14 cellular contexts compared by ENCODE assay signal in the genomic region with DNA sequence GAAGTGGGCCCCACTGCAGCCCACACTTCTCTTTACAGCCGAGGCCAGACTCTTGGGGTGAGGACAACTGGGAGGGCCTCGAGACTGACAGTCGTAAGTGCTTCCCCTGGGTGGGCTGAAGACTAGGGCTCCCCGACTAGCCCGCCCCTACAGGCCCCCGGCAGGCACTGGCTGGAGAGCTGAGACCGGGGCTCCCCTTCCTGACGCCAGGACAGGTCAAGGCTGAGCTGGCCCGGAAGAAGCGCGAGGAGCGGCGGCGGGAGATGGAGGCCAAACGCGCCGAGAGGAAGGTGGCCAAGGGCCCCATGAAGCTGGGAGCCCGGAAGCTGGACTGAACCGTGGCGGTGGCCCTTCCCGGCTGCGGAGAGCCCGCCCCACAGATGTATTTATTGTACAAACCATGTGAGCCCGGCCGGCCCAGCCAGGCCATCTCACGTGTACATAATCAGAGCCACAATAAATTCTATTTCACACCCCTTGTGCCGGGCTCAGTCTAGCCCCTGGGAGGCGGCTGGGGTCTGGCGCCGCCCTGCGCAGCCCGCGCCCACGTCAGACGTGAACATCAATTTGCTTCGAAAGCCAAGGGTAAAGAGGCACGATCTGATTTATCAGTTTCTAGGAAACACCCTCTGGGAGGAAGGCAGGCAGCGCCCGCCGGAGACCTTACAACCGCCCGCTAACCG. TPM values are rescaled to one million over a fixed set of nuclear protein-coding genes. Genes with fewer than 3 reads are reported as not detected.
DNase-seq lines count a peak whose midpoint lies in the region; ATAC-seq, FAIRE-seq and TF ChIP-seq lines count a peak whose summit lies in the region.
"Had no signal": no experiment of that assay in that cellular context is flagged by ENCODE, and none has a peak within 500 bp of the region (broad histone marks: within the 10 kb centered on the region; RNA-seq: fewer than 3 reads in every experiment).

No MANE protein-coding gene starts in this region.

- no peak overlapping the region for H2AFZ ChIP-seq in HepG2 (ENCODE audit: low read length)

- peak overlapping the region; percentile 45 for H3K4me3 Mint-ChIP-seq in type B pancreatic cell

- no peak for ATAC-seq in right cardiac atrium
- ATAC-seq in HepG2 = no peak
- ATAC-seq in GM21423 (IDR thresholded peaks at IDR 0.05; ENCODE audit: unreplicated experiment) = no peak
- ATAC-seq in GM21360 (IDR thresholded peaks at IDR 0.05; ENCODE audit: unreplicated experiment) = no peak

- H3K9me3 ChIP-seq in right cardiac atrium (ENCODE audit: control insufficient read depth, low read length) (no peaks in the 10 kb centered on the region), right atrium auricular region (no peaks in the 10 kb centered on the region), WERI-Rb-1 (ENCODE audit: severe bottlenecking) (no peaks in the 10 kb centered on the region), HepG2 (ENCODE audit: low read length) (no peaks in the 10 kb centered on the region)
- H3K9me3 ChIP-seq: adrenal gland, Peyer's patch had no signal

- no peak for TF ChIP-seq RAD21 in HepG2 (CRISPR knock-in tag; IDR thresholded peaks at IDR 0.05)

- no peak for TF ChIP-seq CTCF in right atrium auricular region (IDR thresholded peaks at IDR 0.05)
- TF ChIP-seq CTCF in WERI-Rb-1 (IDR thresholded peaks at IDR 0.05; ENCODE audit: low read depth, low read length) = no peak
- TF ChIP-seq CTCF in HepG2 (CRISPR knock-in tag; IDR thresholded peaks at IDR 0.05) = no peak
- TF ChIP-seq CTCF in type B pancreatic cell (conservative IDR thresholded peaks at IDR 0.05) = no peak

- H3K27me3 Mint-ChIP-seq in type B pancreatic cell = peaks cover 4% of the 10 kb centered on the region

- intact Hi-C loops in right cardiac atrium (cut with DNase I) (no loop called here), HepG2 (cut with micrococcal nuclease; ENCODE audit: unreplicated experiment) (no loop called here)

- H3K4me3 ChIP-seq in right cardiac atrium (ENCODE audit: low read length) (no peak overlapping the region), right atrium auricular region (no peak overlapping the region), WERI-Rb-1 (ENCODE audit: low read depth, low read length) (no peak overlapping the region), HepG2 (replicated peaks in 1 of 3; ENCODE audit: insufficient read depth in 1 of 3, low read depth in 2 of 3, low read length in 3 of 3) (no peak overlapping the region)
- H3K4me3 ChIP-seq: adrenal gland, Peyer's patch had no signal

- no peak overlapping the region for H3K27ac Mint-ChIP-seq in type B pancreatic cell

- no peak overlapping the region for H3K9ac ChIP-seq in HepG2 (ENCODE audit: insufficient read depth, low read depth, low read length)

- H3K36me3 Mint-ChIP-seq in type B pancreatic cell = peaks cover 10% of the 10 kb centered on the region

- H3K79me2 ChIP-seq in HepG2 (ENCODE audit: insufficient read depth, low read length) = no peaks in the 10 kb centered on the region

- WGBS in right cardiac atrium = 82% methylated on average over 43 of the region's 43 CpGs
- WGBS in HepG2 (ENCODE audit: low lambda C conversion rate) = 96% methylated on average over 40 of the region's 43 CpGs

- no peaks in the 10 kb centered on the region for H3K9me3 Mint-ChIP-seq in type B pancreatic cell

- POLR2A ChIA-PET in HepG2 (lab: Yijun Ruan, JAX) = interaction anchor here (1.1 to 1.7 kb wide), 3 partner anchors 9 to 13 kb away, joined by 4 to 7 read pairs (median 5); partner anchors contain the start of gene SCYL1

- FAIRE-seq in HepG2 (lab: Jason Lieb, UNC) = no peak
- FAIRE-seq: G401.6 had no signal

- H3K36me3 ChIP-seq in right atrium auricular region = peaks cover 36% of the 10 kb centered on the region
- peaks cover 43% of the 10 kb centered on the region for H3K36me3 ChIP-seq in WERI-Rb-1
- peaks cover 16 to 33% of the 10 kb centered on the region in 2 experiments; a peak in 4 of 5 replicates for H3K36me3 ChIP-seq in HepG2 (replicated peaks in 1 of 2; ENCODE audit: control insufficient read depth in 1 of 2, insufficient read depth in 2 of 2, low read length in 2 of 2)

- peaks cover 12% of the 10 kb centered on the region for H3K4me1 Mint-ChIP-seq in type B pancreatic cell (ENCODE audit: unreplicated experiment)

- CTCF ChIA-PET in HepG2 (lab: Yijun Ruan, JAX; ENCODE audit: low intra/inter-chr PET ratio, low total read pairs) = no interaction called here

- H4K20me1 ChIP-seq in HepG2 (ENCODE audit: insufficient read depth, low read length) = no peaks in the 10 kb centered on the region

- in situ Hi-C loops in HepG2 (cut with HindIII; ENCODE audit: extremely low pct_ligation_motif_present, low pct_unique_long_range_greater_than_20kb) = no loop called here

- DNase-seq in right cardiac atrium = peak; percentile 19 to 68 (median 67)
- DNase-seq in right atrium auricular region (ENCODE audit: low spot score) = no peak
- no peak for DNase-seq in WERI-Rb-1
- DNase-seq in HepG2 (ENCODE audit: low spot score) = no peak
- DNase-seq in type B pancreatic cell (ENCODE audit: extremely low spot score, unreplicated experiment) = no peak
- DNase-seq in DMS114 treated with DMSO at 0.1 percent for 48 hours (lab: John Stamatoyannopoulos, UW; ENCODE audit: unreplicated experiment) = no peak
- DNase-seq: cortex of kidney, NCI-H1092, NCI-H446, Peyer's patch had no signal

- H3K4me2 ChIP-seq in HepG2 (ENCODE audit: low read depth, low read length) = no peak overlapping the region

- TF ChIP-seq EP300 in HepG2 (IDR thresholded peaks at IDR 0.05; ENCODE audit: low read depth in 2 of 2, low read length in 2 of 2) (no peak), HepG2 (CRISPR knock-in tag; IDR thresholded peaks at IDR 0.05; ENCODE audit: borderline replicate concordance) (no peak)

- no peak overlapping the region for H3K27ac ChIP-seq in right cardiac atrium (ENCODE audit: low read length)
- H3K27ac ChIP-seq in right atrium auricular region = no peak overlapping the region
- H3K27ac ChIP-seq in WERI-Rb-1 = peak overlapping the region; percentile 77
- H3K27ac ChIP-seq in HepG2 (ENCODE audit: extremely low read length, insufficient read depth, low read length) = no peak overlapping the region

- peaks cover 6% of the 10 kb centered on the region for H3K4me1 ChIP-seq in right cardiac atrium (ENCODE audit: control insufficient read depth, insufficient read depth, low read length)
- peaks cover 0 to 23% of the 10 kb centered on the region in 2 donors for H3K4me1 ChIP-seq in right atrium auricular region
- no peaks in the 10 kb centered on the region for H3K4me1 ChIP-seq in HepG2 (ENCODE audit: insufficient read depth, low read length)

- BruUV-seq in HepG2 (replicated peaks; lab: Mats Ljungman, UMichigan) = no TSS peak

- no peaks in the 10 kb centered on the region for H3K27me3 ChIP-seq in right cardiac atrium (ENCODE audit: control insufficient read depth, insufficient read depth)
- H3K27me3 ChIP-seq in right atrium auricular region = no peaks in the 10 kb centered on the region
- H3K27me3 ChIP-seq in WERI-Rb-1 (ENCODE audit: insufficient read depth, low read depth, severe bottlenecking) = no peaks in the 10 kb centered on the region
- H3K27me3 ChIP-seq in HepG2 (ENCODE audit: control insufficient read depth in 1 of 2, insufficient read depth in 2 of 2, low read length in 2 of 2) = no peaks in the 10 kb centered on the region
- H3K27me3 ChIP-seq: adrenal gland, Peyer's patch had no signal

- TF ChIP-seq POLR2A in HepG2 (IDR thresholded peaks at IDR 0.05; ENCODE audit: insufficient read depth in 1 of 2, low read depth in 2 of 2, low read length in 2 of 2) = peak in 1 of 2 experiments; percentile 28; a peak in 2 of 4 replicates

RNA-seq across cellular contexts. Expression of gene SCYL1, which starts 13.5 kb away (rescaled TPM):
- total RNA-seq in right cardiac atrium (10 to 100 TPM; 59.9 to 65.2 (median 62.8) TPM), right atrium auricular region (10 to 100 TPM; 71.8 to 89.7 TPM), HepG2 (2016; rRNA removed; fragmentation: Illumina TruSeq; extraction: Trizol) (61.7 and 65.9 TPM in 2 replicates), type B pancreatic cell (ENCODE audit: low replicate concordance) (79.4 and 80.4 TPM in 2 replicates)
- polyA plus RNA-seq in right cardiac atrium (56.6 TPM), HepG2 (2011; rRNA removed) (103 and 122 TPM in 2 replicates)
- total RNA-seq in HepG2 (2016; cell fraction: cytosol; rRNA removed; fragmentation: Illumina TruSeq; extraction: Trizol; ENCODE audit: low read depth) = 25.8 and 30.8 TPM in 2 replicates
- total RNA-seq in HepG2 (2016; cell fraction: insoluble cytoplasmic fraction; rRNA removed; fragmentation: Illumina TruSeq; extraction: Trizol) = 61.5 and 71.8 TPM in 2 replicates
- 42.4 and 48.2 TPM in 2 replicates for total RNA-seq in HepG2 (2016; cell fraction: membrane; rRNA removed; fragmentation: Illumina TruSeq; extraction: Trizol)
- 43.2 and 44.5 TPM in 2 replicates for total RNA-seq in HepG2 (2016; cell fraction: nucleus; rRNA removed; fragmentation: Illumina TruSeq; extraction: Trizol)
- 86.0 and 134 TPM in 2 replicates for polyA plus RNA-seq in HepG2 (2011; cell fraction: cytosol; rRNA removed)
- 217 and 274 TPM in 2 replicates for polyA plus RNA-seq in HepG2 (2011; cell fraction: nucleus; rRNA removed)
- 38.8 and 49.2 TPM in 2 replicates for polyA plus RNA-seq in HepG2 (2012)
- polyA plus RNA-seq in HepG2 (2016; cell fraction: cytosol; fragmentation: Illumina TruSeq; extraction: Trizol; ENCODE audit: low read depth) = 18.7 and 21.2 TPM in 2 replicates
- 66.5 and 66.9 TPM in 2 replicates for polyA plus RNA-seq in HepG2 (2016; cell fraction: insoluble cytoplasmic fraction; fragmentation: Illumina TruSeq; extraction: Trizol; ENCODE audit: low read depth)
- 31.2 and 33.8 TPM in 2 replicates for polyA plus RNA-seq in HepG2 (2016; cell fraction: membrane; fragmentation: Illumina TruSeq; extraction: Trizol; ENCODE audit: low read depth)
- 90.8 and 91.5 TPM in 2 replicates for polyA plus RNA-seq in HepG2 (2016; cell fraction: nucleus; fragmentation: Illumina TruSeq; extraction: Trizol; ENCODE audit: insufficient read depth, low read depth)
- polyA minus RNA-seq in HepG2 (2011; rRNA and poly(A)+ RNA removed; ENCODE audit: low replicate concordance) = 110 and 139 TPM in 2 replicates
- polyA minus RNA-seq in HepG2 (2011; cell fraction: cytosol; rRNA and poly(A)+ RNA removed) = 43.9 and 59.3 TPM in 2 replicates
- polyA minus RNA-seq in HepG2 (2011; cell fraction: nucleus; rRNA and poly(A)+ RNA removed) = 34.2 and 36.4 TPM in 2 replicates

RNA-seq across cellular contexts. Expression of gene LTBP3, which starts 19.8 kb away (rescaled TPM):
- total RNA-seq in right cardiac atrium (100 to 1,000 TPM; 128 to 161 (median 140) TPM), right atrium auricular region (100 to 1,000 TPM; 114 to 161 TPM), HepG2 (2016; rRNA removed; fragmentation: Illumina TruSeq; extraction: Trizol) (4.2 and 12.2 TPM in 2 replicates), type B pancreatic cell (ENCODE audit: low replicate concordance) (71.8 and 74.1 TPM in 2 replicates)
- polyA plus RNA-seq in right cardiac atrium (60.2 TPM), HepG2 (2011; rRNA removed) (60.3 and 68.1 TPM in 2 replicates)
- 3.8 and 4.6 TPM in 2 replicates for total RNA-seq in HepG2 (2016; cell fraction: cytosol; rRNA removed; fragmentation: Illumina TruSeq; extraction: Trizol; ENCODE audit: low read depth)
- 3.1 and 14.2 TPM in 2 replicates for total RNA-seq in HepG2 (2016; cell fraction: insoluble cytoplasmic fraction; rRNA removed; fragmentation: Illumina TruSeq; extraction: Trizol)
- 6.5 and 7.6 TPM in 2 replicates for total RNA-seq in HepG2 (2016; cell fraction: membrane; rRNA removed; fragmentation: Illumina TruSeq; extraction: Trizol)
- 18.0 and 20.1 TPM in 2 replicates for total RNA-seq in HepG2 (2016; cell fraction: nucleus; rRNA removed; fragmentation: Illumina TruSeq; extraction: Trizol)
- polyA plus RNA-seq in HepG2 (2011; cell fraction: cytosol; rRNA removed) = 16.4 and 24.6 TPM in 2 replicates
- 549 and 694 TPM in 2 replicates for polyA plus RNA-seq in HepG2 (2011; cell fraction: nucleus; rRNA removed)
- polyA plus RNA-seq in HepG2 (2012) = 41.0 and 45.6 TPM in 2 replicates
- 2.1 and 2.8 TPM in 2 replicates for polyA plus RNA-seq in HepG2 (2016; cell fraction: cytosol; fragmentation: Illumina TruSeq; extraction: Trizol; ENCODE audit: low read depth)
- polyA plus RNA-seq in HepG2 (2016; cell fraction: insoluble cytoplasmic fraction; fragmentation: Illumina TruSeq; extraction: Trizol; ENCODE audit: low read depth) = 7.3 and 9.4 TPM in 2 replicates
- polyA plus RNA-seq in HepG2 (2016; cell fraction: membrane; fragmentation: Illumina TruSeq; extraction: Trizol; ENCODE audit: low read depth) = 6.0 and 7.1 TPM in 2 replicates
- 129 and 139 TPM in 2 replicates for polyA plus RNA-seq in HepG2 (2016; cell fraction: nucleus; fragmentation: Illumina TruSeq; extraction: Trizol; ENCODE audit: insufficient read depth, low read depth)
- 12.7 and 25.1 TPM in 2 replicates for polyA minus RNA-seq in HepG2 (2011; rRNA and poly(A)+ RNA removed; ENCODE audit: low replicate concordance)
- 13.7 and 23.3 TPM in 2 replicates for polyA minus RNA-seq in HepG2 (2011; cell fraction: cytosol; rRNA and poly(A)+ RNA removed)
- polyA minus RNA-seq in HepG2 (2011; cell fraction: nucleus; rRNA and poly(A)+ RNA removed) = 36.4 and 39.8 TPM in 2 replicates

RNA-seq across cellular contexts. Expression of gene ZNRD2, which starts 31.9 kb away (rescaled TPM):
- total RNA-seq in right cardiac atrium (10 to 100 TPM; 32.6 to 35.3 (median 34.9) TPM), right atrium auricular region (10 to 100 TPM; 36.1 to 50.6 TPM), HepG2 (2016; rRNA removed; fragmentation: Illumina TruSeq; extraction: Trizol) (34.0 and 40.0 TPM in 2 replicates), type B pancreatic cell (ENCODE audit: low replicate concordance) (32.2 and 33.9 TPM in 2 replicates)
- polyA plus RNA-seq in right cardiac atrium (56.8 TPM), HepG2 (2011; rRNA removed) (29.2 and 31.4 TPM in 2 replicates)
- total RNA-seq in HepG2 (2016; cell fraction: cytosol; rRNA removed; fragmentation: Illumina TruSeq; extraction: Trizol; ENCODE audit: low read depth) = 15.3 and 19.2 TPM in 2 replicates
- total RNA-seq in HepG2 (2016; cell fraction: insoluble cytoplasmic fraction; rRNA removed; fragmentation: Illumina TruSeq; extraction: Trizol) = 32.9 and 41.5 TPM in 2 replicates
- total RNA-seq in HepG2 (2016; cell fraction: membrane; rRNA removed; fragmentation: Illumina TruSeq; extraction: Trizol) = 16.0 and 17.9 TPM in 2 replicates
- 11.5 and 15.7 TPM in 2 replicates for total RNA-seq in HepG2 (2016; cell fraction: nucleus; rRNA removed; fragmentation: Illumina TruSeq; extraction: Trizol)
- polyA plus RNA-seq in HepG2 (2011; cell fraction: cytosol; rRNA removed) = 24.1 and 41.2 TPM in 2 replicates
- polyA plus RNA-seq in HepG2 (2011; cell fraction: nucleus; rRNA removed) = 48.9 and 54.8 TPM in 2 replicates
- polyA plus RNA-seq in HepG2 (2012) = 25.2 and 28.5 TPM in 2 replicates
- polyA plus RNA-seq in HepG2 (2016; cell fraction: cytosol; fragmentation: Illumina TruSeq; extraction: Trizol; ENCODE audit: low read depth) = 26.6 and 28.0 TPM in 2 replicates
- polyA plus RNA-seq in HepG2 (2016; cell fraction: insoluble cytoplasmic fraction; fragmentation: Illumina TruSeq; extraction: Trizol; ENCODE audit: low read depth) = 42.9 and 46.1 TPM in 2 replicates
- polyA plus RNA-seq in HepG2 (2016; cell fraction: membrane; fragmentation: Illumina TruSeq; extraction: Trizol; ENCODE audit: low read depth) = 23.7 and 24.4 TPM in 2 replicates
- 31.1 and 33.2 TPM in 2 replicates for polyA plus RNA-seq in HepG2 (2016; cell fraction: nucleus; fragmentation: Illumina TruSeq; extraction: Trizol; ENCODE audit: insufficient read depth, low read depth)
- 18.6 and 34.8 TPM in 2 replicates for polyA minus RNA-seq in HepG2 (2011; rRNA and poly(A)+ RNA removed; ENCODE audit: low replicate concordance)
- 8.6 and 11.3 TPM in 2 replicates for polyA minus RNA-seq in HepG2 (2011; cell fraction: cytosol; rRNA and poly(A)+ RNA removed)
- polyA minus RNA-seq in HepG2 (2011; cell fraction: nucleus; rRNA and poly(A)+ RNA removed) = 12.0 and 19.5 TPM in 2 replicates

RNA-seq across cellular contexts. Expression of gene FAM89B, which starts 34.0 kb away (rescaled TPM):
- total RNA-seq in right cardiac atrium (10 to 100 TPM; 40.5 to 46.6 (median 45.9) TPM), right atrium auricular region (10 to 100 TPM; 25.7 to 51.0 TPM), HepG2 (2016; rRNA removed; fragmentation: Illumina TruSeq; extraction: Trizol) (3.6 and 5.7 TPM in 2 replicates), type B pancreatic cell (ENCODE audit: low replicate concordance) (55.7 and 56.1 TPM in 2 replicates)
- polyA plus RNA-seq in right cardiac atrium (43.0 TPM), HepG2 (2011; rRNA removed) (8.0 and 11.5 TPM in 2 replicates)
- total RNA-seq in HepG2 (2016; cell fraction: cytosol; rRNA removed; fragmentation: Illumina TruSeq; extraction: Trizol; ENCODE audit: low read depth) = 7.8 and 8.7 TPM in 2 replicates
- 4.0 and 5.2 TPM in 2 replicates for total RNA-seq in HepG2 (2016; cell fraction: insoluble cytoplasmic fraction; rRNA removed; fragmentation: Illumina TruSeq; extraction: Trizol)
- total RNA-seq in HepG2 (2016; cell fraction: membrane; rRNA removed; fragmentation: Illumina TruSeq; extraction: Trizol) = 8.0 and 9.6 TPM in 2 replicates
- 2.9 and 4.0 TPM in 2 replicates for total RNA-seq in HepG2 (2016; cell fraction: nucleus; rRNA removed; fragmentation: Illumina TruSeq; extraction: Trizol)
- polyA plus RNA-seq in HepG2 (2011; cell fraction: cytosol; rRNA removed) = 5.8 and 9.6 TPM in 2 replicates
- 29.0 and 34.8 TPM in 2 replicates for polyA plus RNA-seq in HepG2 (2011; cell fraction: nucleus; rRNA removed)
- 3.6 and 5.3 TPM in 2 replicates for polyA plus RNA-seq in HepG2 (2012)
- 19.5 and 20.4 TPM in 2 replicates for polyA plus RNA-seq in HepG2 (2016; cell fraction: cytosol; fragmentation: Illumina TruSeq; extraction: Trizol; ENCODE audit: low read depth)
- 7.9 and 9.1 TPM in 2 replicates for polyA plus RNA-seq in HepG2 (2016; cell fraction: insoluble cytoplasmic fraction; fragmentation: Illumina TruSeq; extraction: Trizol; ENCODE audit: low read depth)
- polyA plus RNA-seq in HepG2 (2016; cell fraction: membrane; fragmentation: Illumina TruSeq; extraction: Trizol; ENCODE audit: low read depth) = 15.3 and 15.7 TPM in 2 replicates
- polyA plus RNA-seq in HepG2 (2016; cell fraction: nucleus; fragmentation: Illumina TruSeq; extraction: Trizol; ENCODE audit: insufficient read depth, low read depth) = 11.6 and 13.0 TPM in 2 replicates
- polyA minus RNA-seq in HepG2 (2011; rRNA and poly(A)+ RNA removed; ENCODE audit: low replicate concordance) = 11.8 and 23.8 TPM in 2 replicates
- 1.9 and 4.2 TPM in 2 replicates for polyA minus RNA-seq in HepG2 (2011; cell fraction: cytosol; rRNA and poly(A)+ RNA removed)
- polyA minus RNA-seq in HepG2 (2011; cell fraction: nucleus; rRNA and poly(A)+ RNA removed) = 4.5 and 5.1 TPM in 2 replicates

RNA-seq across cellular contexts. Expression of gene EHBP1L1, which starts 37.5 kb away (rescaled TPM):
- total RNA-seq in right cardiac atrium (10 to 100 TPM; 43.9 to 80.2 (median 48.2) TPM), right atrium auricular region (10 to 100 TPM; 20.5 to 85.3 TPM), HepG2 (2016; rRNA removed; fragmentation: Illumina TruSeq; extraction: Trizol) (5.4 and 10.6 TPM in 2 replicates), type B pancreatic cell (ENCODE audit: low replicate concordance) (10.9 and 14.7 TPM in 2 replicates)
- polyA plus RNA-seq in right cardiac atrium (35.7 TPM), HepG2 (2011; rRNA removed) (8.3 and 14.4 TPM in 2 replicates)
- total RNA-seq in HepG2 (2016; cell fraction: cytosol; rRNA removed; fragmentation: Illumina TruSeq; extraction: Trizol; ENCODE audit: low read depth) = 2.5 and 2.6 TPM in 2 replicates
- total RNA-seq in HepG2 (2016; cell fraction: insoluble cytoplasmic fraction; rRNA removed; fragmentation: Illumina TruSeq; extraction: Trizol) = 3.9 and 9.7 TPM in 2 replicates
- total RNA-seq in HepG2 (2016; cell fraction: membrane; rRNA removed; fragmentation: Illumina TruSeq; extraction: Trizol) = 3.4 TPM in 2 replicates
- total RNA-seq in HepG2 (2016; cell fraction: nucleus; rRNA removed; fragmentation: Illumina TruSeq; extraction: Trizol) = 7.8 and 8.4 TPM in 2 replicates
- 7.1 and 10.0 TPM in 2 replicates for polyA plus RNA-seq in HepG2 (2011; cell fraction: cytosol; rRNA removed)
- 74.9 and 85.5 TPM in 2 replicates for polyA plus RNA-seq in HepG2 (2011; cell fraction: nucleus; rRNA removed)
- polyA plus RNA-seq in HepG2 (2012) = 9.8 and 10.7 TPM in 2 replicates
- polyA plus RNA-seq in HepG2 (2016; cell fraction: cytosol; fragmentation: Illumina TruSeq; extraction: Trizol; ENCODE audit: low read depth) = 0.58 and 0.94 TPM in 2 replicates
- 4.6 and 5.1 TPM in 2 replicates for polyA plus RNA-seq in HepG2 (2016; cell fraction: insoluble cytoplasmic fraction; fragmentation: Illumina TruSeq; extraction: Trizol; ENCODE audit: low read depth)
- polyA plus RNA-seq in HepG2 (2016; cell fraction: membrane; fragmentation: Illumina TruSeq; extraction: Trizol; ENCODE audit: low read depth) = 0.79 and 1.3 TPM in 2 replicates
- 27.0 and 30.2 TPM in 2 replicates for polyA plus RNA-seq in HepG2 (2016; cell fraction: nucleus; fragmentation: Illumina TruSeq; extraction: Trizol; ENCODE audit: insufficient read depth, low read depth)
- 23.3 and 45.1 TPM in 2 replicates for polyA minus RNA-seq in HepG2 (2011; rRNA and poly(A)+ RNA removed; ENCODE audit: low replicate concordance)
- 7.6 and 13.2 TPM in 2 replicates for polyA minus RNA-seq in HepG2 (2011; cell fraction: cytosol; rRNA and poly(A)+ RNA removed)
- 6.4 and 11.8 TPM in 2 replicates for polyA minus RNA-seq in HepG2 (2011; cell fraction: nucleus; rRNA and poly(A)+ RNA removed)

Comparison
In these comparisons a context has a peak if more than half of its experiments do, and no peak if none do; other contexts are left out.
1. DNase-seq: peak in right cardiac atrium (3 of 3); none in right atrium auricular region (single experiment), WERI-Rb-1 (single experiment), HepG2 (single experiment), type B pancreatic cell (single experiment) and DMS114 treated with DMSO at 0.1 percent for 48 hours (single experiment).